In the genomic region with DNA sequence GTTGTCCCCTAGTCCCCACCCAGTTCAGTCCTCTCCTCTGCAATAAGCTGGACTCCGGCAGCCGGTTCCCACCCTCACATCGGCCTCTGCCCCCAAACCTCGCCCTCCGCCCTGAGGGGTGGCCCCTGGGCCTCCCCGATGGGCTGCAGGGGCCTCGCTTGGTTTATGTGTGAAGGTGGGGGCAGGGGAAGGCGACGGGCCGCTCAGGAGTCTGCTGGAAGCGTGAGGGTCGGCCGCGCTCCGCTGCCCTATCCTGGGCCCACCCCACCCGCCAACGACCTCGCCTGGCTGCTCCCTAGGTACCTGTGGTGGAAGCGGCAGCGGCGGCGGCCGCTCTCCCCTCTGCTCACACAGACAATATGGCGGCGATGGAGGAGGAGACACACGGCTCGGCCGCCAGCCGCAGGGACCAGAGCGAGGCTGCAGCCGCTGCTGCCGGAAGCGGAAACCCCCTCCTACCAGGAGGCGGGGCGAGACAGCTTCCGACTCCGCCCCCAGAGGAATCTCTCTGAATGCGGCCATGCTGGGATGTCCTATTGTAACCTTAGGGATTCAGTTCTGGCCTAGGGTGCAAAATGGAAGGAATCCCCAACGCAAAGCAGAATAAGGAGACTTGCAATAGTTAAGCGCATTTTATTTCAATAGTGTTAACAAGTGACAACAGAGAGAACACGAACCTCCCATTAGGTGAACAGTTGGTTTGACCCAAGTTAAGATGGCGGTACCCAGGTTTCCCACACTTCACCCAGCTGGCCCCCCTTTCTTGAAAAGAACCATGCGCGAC, we compare ENCODE assay signal across 8 cellular contexts.
DNase-seq lines count a peak whose midpoint lies in the region; ATAC-seq lines count a peak whose summit lies in the region.

A gene (minus strand): TSS at position 422 of the 784 bp plus-strand sequence. CDS start 35,239 bp downstream, outside the sequence.

- H4K20me1 ChIP-seq in BLaER1 treated with 17β-estradiol and CSF1 and Interleukin-3, amounts not matched to agents 10 nM and 100 nM: peaks cover 35 to 45% (median 43%) of the 10 kb centered on the region in 11 experiments

- H3K36me3 ChIP-seq in BLaER1 treated with 17β-estradiol and CSF1 and Interleukin-3, amounts not matched to agents 10 nM and 100 nM: peaks cover 16 to 38% (median 34%) of the 10 kb centered on the region in 11 experiments

- no peaks in the 10 kb centered on the region for H3K27me3 ChIP-seq in BLaER1 treated with 17β-estradiol and CSF1 and Interleukin-3, amounts not matched to agents 10 nM and 100 nM

- H3K9ac ChIP-seq in BLaER1 treated with 17β-estradiol and CSF1 and Interleukin-3, amounts not matched to agents 10 nM and 100 nM: peak within 1 kb of the TSS; percentile 93 to 98 (median 97)

- H3K27ac ChIP-seq in BLaER1 treated with 17β-estradiol and CSF1 and Interleukin-3, amounts not matched to agents 10 nM and 100 nM: peak within 1 kb of the TSS; percentile 89 to 97 (median 92)

- H3K9me3 ChIP-seq in BLaER1 treated with 17β-estradiol and CSF1 and Interleukin-3, amounts not matched to agents 10 nM and 100 nM (replicated peaks in 1 of 11): peaks cover 15 to 35% (median 25%) of the 10 kb centered on the region in 11 experiments

- DNase-seq in NCI-H748 (lab: John Stamatoyannopoulos, UW; ENCODE audit: unreplicated experiment) (peak; percentile 99), dedifferentiated amniotic fluid mesenchymal stem cell (ENCODE audit: extremely low spot score) (peak; percentile 93), left kidney (ENCODE audit: low read depth, low spot score) (peak; percentile 98)
- peak; percentile 96 for DNase-seq in activated CD4-positive, alpha-beta T cell treated with anti-CD3 and anti-CD28 coated beads, Interleukin-2, amount 50 U/mL, for 1 hour
- DNase-seq in stimulated activated CD4-positive, alpha-beta T cell treated with anti-CD3 and anti-CD28 coated beads, Interleukin-2, amount 100 ng/mL, for 24 hours: peak; percentile 95 to 96

- ATAC-seq in GM19351 (IDR thresholded peaks at IDR 0.05; ENCODE audit: unreplicated experiment) (peak; percentile 93), HG03521 (IDR thresholded peaks at IDR 0.05; ENCODE audit: unreplicated experiment) (peak; percentile 89)

- peaks cover 21 to 41% (median 30%) of the 10 kb centered on the region in 10 experiments for H3K4me1 ChIP-seq in BLaER1 treated with 17β-estradiol and CSF1 and Interleukin-3, amounts not matched to agents 10 nM and 100 nM

- peak within 1 kb of the TSS; percentile 81 to 97 (median 96) for H3K4me3 ChIP-seq in BLaER1 treated with 17β-estradiol and CSF1 and Interleukin-3, amounts not matched to agents 10 nM and 100 nM

- H3K4me2 ChIP-seq in BLaER1 treated with 17β-estradiol and CSF1 and Interleukin-3, amounts not matched to agents 10 nM and 100 nM: peak within 1 kb of the TSS; percentile 83 to 92 (median 89)

Comparison
In these comparisons a context has a peak if more than half of its experiments do, and no peak if none do; other contexts are left out.
1. Peak in every context shown above with its lines: DNase-seq, ATAC-seq, H3K4me3 ChIP-seq and H3K27ac ChIP-seq.